ENCODE assay signal across 6 cellular contexts in genomic region chr5:19695248-19695647, GRCh38.
"Had no signal": no experiment of that assay in that cellular context is flagged by ENCODE, and none has a peak within 500 bp of the region (broad histone marks: within the 10 kb centered on the region; RNA-seq: fewer than 3 reads in every experiment).

No MANE protein-coding gene starts in this region.

- H3K4me3 ChIP-seq: GM23248 had no signal

- DNase-seq: GM23248, GOT3, H9, HCEC 1CT, KG1 had no signal

- H2AFZ ChIP-seq: GM23248 had no signal

- H3K27ac ChIP-seq: GM23248, HL-60 had no signal

- H3K9ac ChIP-seq: GM23248 had no signal
